In the genomic region with DNA sequence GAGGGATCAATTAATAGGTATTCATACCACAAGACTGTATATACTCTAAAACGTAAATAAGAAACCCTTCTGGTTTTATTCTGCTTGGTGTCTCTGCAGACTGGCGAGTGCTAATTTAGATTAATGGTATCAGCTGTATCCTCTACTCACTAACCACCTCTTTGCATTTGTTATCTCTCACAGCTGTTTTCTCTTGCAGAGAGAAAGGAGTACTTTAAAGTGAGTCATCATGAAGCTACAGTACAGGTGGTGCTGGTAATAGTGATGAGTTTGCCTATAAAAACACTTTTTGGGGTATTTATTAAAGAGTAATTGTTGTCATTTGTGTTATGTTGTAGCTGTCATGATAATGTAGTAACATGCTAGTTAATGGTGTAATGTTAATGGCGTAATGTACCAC, we compare ENCODE assay signal across 20 cellular contexts.
"Had no signal": no experiment of that assay in that cellular context is flagged by ENCODE, and none has a peak within 500 bp of the region (broad histone marks: within the 10 kb centered on the region; RNA-seq: fewer than 3 reads in every experiment).

No MANE protein-coding gene starts in this region.

- DNase-seq: effector memory CD8-positive, alpha-beta T cell; glutamatergic neuron; immature natural killer cell; kidney; left cardiac atrium; left ventricle myocardium superior; mucosa of descending colon; naive thymus-derived CD8-positive, alpha-beta T cell; pancreas; right cardiac atrium; small intestine; stimulated activated CD4-positive, alpha-beta T cell treated with anti-CD3 and anti-CD28 coated beads, Interleukin-12 subunit alpha, Interleukin-12 subunit beta, amount 100 ng/mL, for 4 hours; stimulated activated naive CD4-positive, alpha-beta T cell; stomach; substantia nigra; trophoblast cell had no signal

- H3K36me3 ChIP-seq: esophagus muscularis mucosa, gastroesophageal sphincter, pancreas, stomach, thoracic aorta had no signal

- H3K9me3 ChIP-seq: esophagus muscularis mucosa, gastroesophageal sphincter, mucosa of descending colon, pancreas, stomach, thoracic aorta had no signal

- ATAC-seq: effector memory CD8-positive, alpha-beta T cell; gastroesophageal sphincter; left ventricle myocardium superior; mucosa of descending colon; naive thymus-derived CD8-positive, alpha-beta T cell; pancreas; right cardiac atrium had no signal

- H3K27me3 ChIP-seq: esophagus muscularis mucosa, gastroesophageal sphincter, pancreas, stomach had no signal

- H3K4me3 ChIP-seq: esophagus muscularis mucosa, gastroesophageal sphincter, mucosa of descending colon, pancreas, stomach, thoracic aorta had no signal

- H3K4me1 ChIP-seq: esophagus muscularis mucosa, gastroesophageal sphincter, pancreas, stomach had no signal

- H3K27ac ChIP-seq: epithelial cell of prostate, esophagus muscularis mucosa, gastroesophageal sphincter, pancreas, stomach, thoracic aorta had no signal
